In genomic region chr22:21939392-21940319, GRCh38 we compare ENCODE assay signal across 8 cellular contexts. TPM values are rescaled to one million over a fixed set of nuclear protein-coding genes. Genes with fewer than 3 reads are reported as not detected.
A peak's percentile ranks its signal among the peaks of the same experiment; 100 is the strongest.
DNase-seq lines count a peak whose midpoint lies in the region; ATAC-seq and TF ChIP-seq lines count a peak whose summit lies in the region.

No MANE protein-coding gene starts in this region.

- no CpG with 5 or more reads among the region's 16 CpGs for WGBS in H9 (ENCODE audit: extremely low coverage, insufficient read length, low lambda C conversion rate)

- peaks cover 2 to 8% of the 10 kb centered on the region in 2 experiments for H3K4me1 Mint-ChIP-seq in H9

- no peak for TF ChIP-seq CTCF in H9 (conservative IDR thresholded peaks at IDR 0.05)

- no peak overlapping the region for H2BK12ac ChIP-seq in H9 (ENCODE audit: insufficient read length, low read depth, low read length)

- H2AFZ ChIP-seq in H9 (ENCODE audit: low read length), result no peak overlapping the region

- no peak overlapping the region for H3K4me3 ChIP-seq in skeletal muscle tissue (ENCODE audit: low read length in 3 of 3)

- no peak overlapping the region for H3K4me3 Mint-ChIP-seq in H9

- H3K9me3 ChIP-seq in H9 (ENCODE audit: control insufficient read depth, low read depth, low read length) (no peaks in the 10 kb centered on the region), skeletal muscle tissue (ENCODE audit: control insufficient read depth in 3 of 3, low read length in 3 of 3) (no peaks in the 10 kb centered on the region)

- no peak overlapping the region for H3K4me2 ChIP-seq in H9 (ENCODE audit: insufficient read depth, insufficient read length, low read length)

- H3K79me1 ChIP-seq in H9 (ENCODE audit: insufficient read depth, low read depth, low read length, poor library complexity, severe bottlenecking), result no peaks in the 10 kb centered on the region

- H3K56ac ChIP-seq in H9 (ENCODE audit: insufficient read length, low read depth, low read length), result no peak overlapping the region

- H3T11ph ChIP-seq in H9 (ENCODE audit: low read length), result no peak overlapping the region

- H2AK5ac ChIP-seq in H9 (ENCODE audit: insufficient read length, low read length), result no peak overlapping the region

- H3K27me3 ChIP-seq in H9 (ENCODE audit: insufficient read depth, low read length) (no peaks in the 10 kb centered on the region), skeletal muscle tissue (ENCODE audit: control insufficient read depth in 3 of 3, insufficient read depth in 3 of 3, low read length in 3 of 3) (no peaks in the 10 kb centered on the region)

- H4K8ac ChIP-seq in H9 (replicated peaks; ENCODE audit: insufficient read length, low read depth, low read length), result no peak overlapping the region

- no peaks in the 10 kb centered on the region for H3K9me3 Mint-ChIP-seq in H9

- intact Hi-C loops in left cardiac atrium (cut with DNase I), result loop anchor here in 1 of 2 donors (2.0 to 10.0 kb wide), 2 partner anchors 165 to 227 kb away; no protein-coding TSS in a partner anchor

- no peak overlapping the region for H2BK15ac ChIP-seq in H9 (ENCODE audit: low read depth, low read length)

- no peak overlapping the region for H3K14ac ChIP-seq in H9 (ENCODE audit: insufficient read depth, low read length)

- no peak overlapping the region for H3K23ac ChIP-seq in H9 (ENCODE audit: insufficient read length, low read depth, low read length)

- H3K4ac ChIP-seq in H9 (ENCODE audit: low read depth, low read length), result no peak overlapping the region

- H3K9ac ChIP-seq in H9 (ENCODE audit: extremely low read depth, insufficient read length, low read length) (no peak overlapping the region), skeletal muscle tissue (ENCODE audit: low read depth in 1 of 3, low read length in 3 of 3) (peak overlapping the region in 1 of 3 donors; percentile 86)

- no peak overlapping the region for H2BK120ac ChIP-seq in H9 (ENCODE audit: low read depth, low read length, poor library complexity, severe bottlenecking)

- peaks cover 4% of the 10 kb centered on the region for H3K23me2 ChIP-seq in H9 (ENCODE audit: insufficient read length, low read depth, low read length, poor library complexity, severe bottlenecking)

- DNase-seq in H9, result no peak
- DNase-seq in UCSD-AML1 (lab: John Stamatoyannopoulos, UW; ENCODE audit: unreplicated experiment), result peak; percentile 60
- peak; percentile 27 for DNase-seq in left cardiac atrium
- no peak for DNase-seq in stimulated activated CD4-positive, alpha-beta T cell treated with anti-CD3 and anti-CD28 coated beads, Interleukin-4, amount 100 ng/mL, for 24 hours
- no peak for DNase-seq in SHP77 (lab: John Stamatoyannopoulos, UW)

- H2BK20ac ChIP-seq in H9 (ENCODE audit: low read depth, low read length, poor library complexity, severe bottlenecking), result no peak overlapping the region

- H3K4me1 ChIP-seq in H9 (ENCODE audit: insufficient read depth, low read length) (no peaks in the 10 kb centered on the region), skeletal muscle tissue (ENCODE audit: control insufficient read depth in 3 of 3, insufficient read depth in 3 of 3, low read length in 3 of 3) (peaks cover 79 to 82% (median 80%) of the 10 kb centered on the region in 3 donors)

- H4K5ac ChIP-seq in H9 (ENCODE audit: insufficient read length, low read depth, low read length), result no peak overlapping the region

- H3K79me2 ChIP-seq in H9 (ENCODE audit: insufficient read depth, low read length), result no peaks in the 10 kb centered on the region

- H3K36me3 ChIP-seq in skeletal muscle tissue (ENCODE audit: control insufficient read depth in 3 of 3, insufficient read depth in 3 of 3, low read length in 3 of 3), result peaks cover 16 to 17% (median 16%) of the 10 kb centered on the region in 3 donors

- H3K18ac ChIP-seq in H9 (ENCODE audit: insufficient read length, low read depth, low read length), result no peak overlapping the region

- no peak overlapping the region for H2BK5ac ChIP-seq in H9 (ENCODE audit: insufficient read length, low read length)

- peak overlapping the region in 2 of 3 experiments; percentile 1 to 40; a peak in 2 of 7 replicates for H3K27ac Mint-ChIP-seq in H9

- peaks cover 6 to 15% (median 8%) of the 10 kb centered on the region in 3 experiments; a peak in 6 of 7 replicates for H3K36me3 Mint-ChIP-seq in H9 (ENCODE audit: insufficient read depth in 1 of 3, low read depth in 3 of 3)

- no peaks in the 10 kb centered on the region; the same call in 1 of the 2 replicates for H3K27me3 Mint-ChIP-seq in H9 (ENCODE audit: low read depth)

- H4K20me1 ChIP-seq in H9 (ENCODE audit: control insufficient read depth, insufficient read depth, insufficient read length), result peaks cover 2% of the 10 kb centered on the region

- no peak for ATAC-seq in left cardiac atrium
- ATAC-seq in GM18861 (IDR thresholded peaks at IDR 0.05; ENCODE audit: unreplicated experiment), result no peak
- ATAC-seq in GM19328 (IDR thresholded peaks at IDR 0.05; ENCODE audit: unreplicated experiment), result no peak

- H4K91ac ChIP-seq in H9 (ENCODE audit: insufficient read length, low read depth, low read length), result no peak overlapping the region

- H3K27ac ChIP-seq in H9 (ENCODE audit: insufficient read length, low read depth, low read length), result no peak overlapping the region
- H3K27ac ChIP-seq in skeletal muscle tissue (ENCODE audit: low read depth, low read length), result peak overlapping the region; percentile 87

RNA-seq across cellular contexts. Expression of gene PPM1F, which starts 13.0 kb away (rescaled TPM):
- 19.0 and 21.1 TPM in 2 replicates for total RNA-seq in H9 (2021)
- 10 to 100 TPM; 33.1 TPM for total RNA-seq in left cardiac atrium
- total RNA-seq in skeletal muscle tissue, result 38.6 TPM

RNA-seq across cellular contexts. Expression of gene TOP3B, which starts 42.9 kb away (rescaled TPM):
- 55.2 and 58.5 TPM in 2 replicates for total RNA-seq in H9 (2021)
- 10 to 100 TPM; 13.5 to 16.2 TPM for total RNA-seq in left cardiac atrium
- total RNA-seq in skeletal muscle tissue, result 14.1 TPM

Comparison
In these comparisons a context has a peak if more than half of its experiments do, and no peak if none do; other contexts are left out.
1. DNase-seq: peak in UCSD-AML1 (single experiment) and left cardiac atrium (single experiment); none in H9 (single experiment), stimulated activated CD4-positive, alpha-beta T cell treated with anti-CD3 and anti-CD28 coated beads, Interleukin-4, amount 100 ng/mL, for 24 hours (single experiment) and SHP77 (0 of 2).